Comparison of ENCODE assay signal across 1 cellular context in genomic region chr11:70699294-70700221, GRCh38.
TF ChIP-seq lines count a peak whose summit lies in the region.

No MANE protein-coding gene starts in this region.

TF ChIP-seq in HepG2, 621 proteins besides CTCF, POLR2A, EP300 and RAD21 (continued from another document and continues in another):
- TF ChIP-seq ELK4 (CRISPR knock-in tag; IDR thresholded peaks at IDR 0.05; ENCODE audit: borderline replicate concordance) (no peak), BCL6 (CRISPR knock-in tag; IDR thresholded peaks at IDR 0.05) (no peak), FOXA3 (CRISPR knock-in tag; IDR thresholded peaks at IDR 0.05) (peak; percentile 69), TRAFD1 (CRISPR knock-in tag; IDR thresholded peaks at IDR 0.05; ENCODE audit: borderline replicate concordance) (no peak), JUN (CRISPR knock-in tag; IDR thresholded peaks at IDR 0.05) (no peak), SAFB2 (CRISPR knock-in tag; IDR thresholded peaks at IDR 0.05; ENCODE audit: borderline replicate concordance, low read depth) (no peak), ZFP82 (CRISPR knock-in tag; IDR thresholded peaks at IDR 0.05; ENCODE audit: borderline replicate concordance) (no peak), RARG (CRISPR knock-in tag; IDR thresholded peaks at IDR 0.05; ENCODE audit: low read depth) (no peak), TEF (CRISPR knock-in tag; IDR thresholded peaks at IDR 0.05) (no peak; the same call in 1 of the 2 replicates), RNF219 (CRISPR knock-in tag; IDR thresholded peaks at IDR 0.05) (no peak), JDP2 (CRISPR knock-in tag; IDR thresholded peaks at IDR 0.05; ENCODE audit: borderline replicate concordance) (no peak), ZNF253 (CRISPR knock-in tag; IDR thresholded peaks at IDR 0.05; ENCODE audit: borderline replicate concordance) (no peak), TBX2 (CRISPR knock-in tag; IDR thresholded peaks at IDR 0.05; ENCODE audit: borderline replicate concordance) (0 out of 2 replicates have a peak, but pooled peaks have one; percentile 40), ZFP91 (CRISPR knock-in tag; IDR thresholded peaks at IDR 0.05; ENCODE audit: borderline replicate concordance) (no peak), CREB3 (CRISPR knock-in tag; IDR thresholded peaks at IDR 0.05) (no peak), RXRB (CRISPR knock-in tag; IDR thresholded peaks at IDR 0.05; ENCODE audit: borderline replicate concordance) (peak; percentile 68), MAFG (CRISPR knock-in tag; IDR thresholded peaks at IDR 0.05) (no peak), NCOA2 (CRISPR knock-in tag; IDR thresholded peaks at IDR 0.05) (peak; percentile 48; the same call in 1 of the 2 replicates), ZNF563 (CRISPR knock-in tag; IDR thresholded peaks at IDR 0.05) (peak; percentile 77; the same call in 1 of the 2 replicates), ZNF710 (CRISPR knock-in tag; IDR thresholded peaks at IDR 0.05; ENCODE audit: borderline replicate concordance) (no peak), ATF2 (CRISPR knock-in tag; IDR thresholded peaks at IDR 0.05) (no peak), HNF1B (CRISPR knock-in tag; IDR thresholded peaks at IDR 0.05) (0 out of 2 replicates have a peak, but pooled peaks have one; percentile 29), HOXA3 (CRISPR knock-in tag; IDR thresholded peaks at IDR 0.05) (peak; percentile 13; the same call in 1 of the 2 replicates), RBAK (CRISPR knock-in tag; IDR thresholded peaks at IDR 0.05) (no peak), ZNF788 (CRISPR knock-in tag; IDR thresholded peaks at IDR 0.05; ENCODE audit: borderline replicate concordance) (peak; percentile 29; the same call in 1 of the 2 replicates), ZNF354B (CRISPR knock-in tag; IDR thresholded peaks at IDR 0.05) (no peak), ZNF230 (CRISPR knock-in tag; IDR thresholded peaks at IDR 0.05) (no peak), TFE3 (CRISPR knock-in tag; IDR thresholded peaks at IDR 0.05) (peak; percentile 38; the same call in 1 of the 2 replicates), AHDC1 (CRISPR knock-in tag; IDR thresholded peaks at IDR 0.05; ENCODE audit: borderline replicate concordance) (peak; percentile 69; the same call in 1 of the 2 replicates), FOSL2 (CRISPR knock-in tag; IDR thresholded peaks at IDR 0.05) (no peak; the same call in 1 of the 2 replicates), SMARCC2 (IDR thresholded peaks at IDR 0.05) (no peak), ZNF547 (CRISPR knock-in tag; IDR thresholded peaks at IDR 0.05) (0 out of 2 replicates have a peak, but pooled peaks have one; percentile 26)
